In genomic region chr14:23294734-23295561, GRCh38 we compare ENCODE assay signal across 8 cellular contexts. TPM values are rescaled to one million over a fixed set of nuclear protein-coding genes. Genes with fewer than 3 reads are reported as not detected.
DNase-seq lines count a peak whose midpoint lies in the region; ATAC-seq and TF ChIP-seq lines count a peak whose summit lies in the region.

No MANE protein-coding gene starts in this region.

- no peak overlapping the region for H3K27ac Mint-ChIP-seq in WTC11

- H3K4me3 Mint-ChIP-seq in WTC11: no peak overlapping the region

- peak; percentile 14 for DNase-seq in AG08395 (ENCODE audit: low spot score)
- DNase-seq in NCI-H2107 (lab: John Stamatoyannopoulos, UW): peak; percentile 23
- DNase-seq in WTC11 (ENCODE audit: low spot score): peak; percentile 28
- peak; percentile 70 to 78 for DNase-seq in cardiac fibroblast (ENCODE audit: low read depth in 2 of 2)
- peak in 1 of 2 donors; percentile 65 for DNase-seq in left colon
- DNase-seq in stimulated activated CD8-positive, alpha-beta memory T cell treated with anti-CD3 and anti-CD28 coated beads, Interleukin-4, amount 100 ng/mL, for 48 hours: peak; percentile 60

- intact Hi-C loops in left colon (cut with DNase I, micrococcal nuclease): no loop called here

- TF ChIP-seq CTCF in WTC11 (IDR thresholded peaks at IDR 0.05): peak; percentile 90
- peak; percentile 86 for TF ChIP-seq CTCF in cardiac fibroblast (IDR thresholded peaks at IDR 0.05; ENCODE audit: low read depth, low read length)

- POLR2A ChIA-PET in WTC11 (lab: Charles Lee): interaction anchor here (0.7 to 1.2 kb wide), 2 partner anchors 9 to 26 kb away, joined by 4 read pairs; partner anchors contain the start of genes HOMEZ and PABPN1

- ATAC-seq in GM18868 (IDR thresholded peaks at IDR 0.05; ENCODE audit: unreplicated experiment): peak; percentile 56
- peak; percentile 55 for ATAC-seq in WTC11
- ATAC-seq in left colon: peak; percentile 78
- ATAC-seq in GM19023 (IDR thresholded peaks at IDR 0.05; ENCODE audit: unreplicated experiment): no peak

- H3K27me3 Mint-ChIP-seq in WTC11 (ENCODE audit: low read depth): peaks cover 99% of the 10 kb centered on the region

- peaks cover 5% of the 10 kb centered on the region for H3K36me3 Mint-ChIP-seq in WTC11

- H3K9me3 Mint-ChIP-seq in WTC11: no peaks in the 10 kb centered on the region

- peaks cover 20% of the 10 kb centered on the region for H3K4me1 Mint-ChIP-seq in WTC11

- CTCF ChIA-PET in WTC11 (lab: Charles Lee): interaction anchor here (0.6 to 3.1 kb wide), 37 partner anchors 7 to 300 kb away, joined by 3 to 27 read pairs (median 4); partner anchors contain the start of genes ACIN1, CEBPE, HOMEZ and PABPN1

- H3K4me3 ChIP-seq in cardiac fibroblast (replicated peaks in 1 of 2; ENCODE audit: low read depth in 2 of 2, low read length in 2 of 2): no peak overlapping the region

TF ChIP-seq in WTC11, 78 proteins besides CTCF, POLR2A, EP300 and RAD21:
- no peak for TF ChIP-seq ZNF121 (CRISPR knock-in tag; IDR thresholded peaks at IDR 0.05)
- TF ChIP-seq ZNF671 (CRISPR knock-in tag; IDR thresholded peaks at IDR 0.05): no peak
- TF ChIP-seq AR (CRISPR knock-in tag; IDR thresholded peaks at IDR 0.05): no peak
- no peak for TF ChIP-seq FOXP1 (CRISPR knock-in tag; IDR thresholded peaks at IDR 0.05; ENCODE audit: borderline replicate concordance)
- no peak for TF ChIP-seq USF1 (CRISPR knock-in tag; IDR thresholded peaks at IDR 0.05)
- no peak for TF ChIP-seq GTF2I (CRISPR knock-in tag; conservative IDR thresholded peaks at IDR 0.05)
- TF ChIP-seq CREB1 (CRISPR knock-in tag; IDR thresholded peaks at IDR 0.05): no peak
- no peak for TF ChIP-seq ZNF138 (CRISPR knock-in tag; conservative IDR thresholded peaks at IDR 0.05)
- no peak for TF ChIP-seq ETV6 (CRISPR knock-in tag; IDR thresholded peaks at IDR 0.05)
- TF ChIP-seq ZNF232 (CRISPR knock-in tag; IDR thresholded peaks at IDR 0.05): no peak
- no peak for TF ChIP-seq IRF1 (CRISPR knock-in tag; IDR thresholded peaks at IDR 0.05)
- TF ChIP-seq NR3C1 (CRISPR knock-in tag; conservative IDR thresholded peaks at IDR 0.05; ENCODE audit: low read depth): no peak
- TF ChIP-seq MXD4 (CRISPR knock-in tag; IDR thresholded peaks at IDR 0.05; ENCODE audit: borderline replicate concordance): no peak

RNA-seq across cellular contexts. Expression of gene PPP1R3E, which starts 7.7 kb away (rescaled TPM):
- total RNA-seq in WTC11 (2021) (4.1 to 7.4 TPM (median 5.9 TPM) in 3 replicates), left colon (10 to 100 TPM; 10.8 to 11.2 TPM)

RNA-seq across cellular contexts. Expression of gene HOMEZ, which starts 9.0 kb away (rescaled TPM):
- total RNA-seq in WTC11 (2021): 9.4 to 10.7 TPM (median 10.1 TPM) in 3 replicates
- 10 to 100 TPM; 15.3 to 17.6 TPM for total RNA-seq in left colon

RNA-seq across cellular contexts. Expression of gene BCL2L2, which starts 11.7 kb away (rescaled TPM):
- total RNA-seq in WTC11 (2021) (15.5 to 18.2 TPM (median 16.9 TPM) in 3 replicates), left colon (10 to 100 TPM; 34.7 to 40.2 TPM)

RNA-seq across cellular contexts. Expression of gene PABPN1, which starts 26.3 kb away (rescaled TPM):
- 290 to 321 TPM (median 295 TPM) in 3 replicates for total RNA-seq in WTC11 (2021)
- total RNA-seq in left colon: 100 to 1,000 TPM; 131 to 158 TPM

RNA-seq across cellular contexts. Expression of gene RNF212B, which starts 57.2 kb away (rescaled TPM):
- total RNA-seq in WTC11 (2021) (0.27 to 0.55 TPM (median 0.46 TPM) in 3 replicates), left colon (not detected)
